Comparison of ENCODE assay signal across 1 cellular context in the genomic region with DNA sequence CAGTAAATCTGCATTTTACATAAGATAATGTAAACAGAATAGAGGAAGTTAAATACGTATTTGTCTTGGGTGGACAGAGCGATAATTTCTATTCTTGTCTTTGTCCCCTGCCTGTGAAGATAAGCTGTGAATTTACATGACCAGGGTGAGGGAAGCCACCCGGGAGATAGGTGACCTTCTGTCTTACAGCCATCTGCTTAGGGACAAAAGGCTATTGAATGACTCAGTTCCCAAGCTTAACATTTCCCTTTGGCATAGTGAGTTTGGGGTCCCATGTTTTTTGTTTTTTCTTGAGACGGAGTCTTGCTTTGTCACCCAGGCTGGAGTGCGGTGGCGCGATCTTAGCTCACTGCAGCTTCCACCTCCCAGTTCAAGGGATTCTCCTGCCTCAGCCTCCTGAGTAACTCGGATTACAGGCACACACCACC.
TF ChIP-seq lines count a peak whose summit lies in the region.

No MANE protein-coding gene starts in this region.

TF ChIP-seq in K562, 482 proteins besides CTCF, POLR2A, EP300 and RAD21 (continued from another document and continues in another):
- TF ChIP-seq ZNF253 (CRISPR knock-in tag; conservative IDR thresholded peaks at IDR 0.05) (no peak), MAFF (IDR thresholded peaks at IDR 0.05; ENCODE audit: low read length) (peak; percentile 2; the same call in 1 of the 2 replicates), L3MBTL2 (IDR thresholded peaks at IDR 0.05) (no peak), KLF1 (tag; IDR thresholded peaks at IDR 0.05) (no peak), THRAP3 (IDR thresholded peaks at IDR 0.05; ENCODE audit: borderline replicate concordance) (no peak), ZC3H11A (IDR thresholded peaks at IDR 0.05; ENCODE audit: low read depth, low read length) (no peak), EHMT2 (IDR thresholded peaks at IDR 0.05) (peak; percentile 77), SIN3B (IDR thresholded peaks at IDR 0.05; ENCODE audit: low read depth) (no peak), JUNB (CRISPR knock-in tag; conservative IDR thresholded peaks at IDR 0.05) (no peak), ARNT (IDR thresholded peaks at IDR 0.05) (peak in 1 of 2 experiments; percentile 50; a peak in 1 of 4 replicates), DACH1 (IDR thresholded peaks at IDR 0.05; ENCODE audit: partially characterized antibody) (no peak), PML (IDR thresholded peaks at IDR 0.05; ENCODE audit: low read length) (peak; percentile 90), MED1 (CRISPR knock-in tag; IDR thresholded peaks at IDR 0.05; ENCODE audit: borderline replicate concordance) (no peak), EP400 (IDR thresholded peaks at IDR 0.05) (no peak), ZBED1 (IDR thresholded peaks at IDR 0.05) (no peak; the same call in 1 of the 2 replicates), GABPA (tag; conservative IDR thresholded peaks at IDR 0.05; ENCODE audit: low read depth) (0 out of 2 replicates have a peak, but pooled peaks have one; percentile 31), ZSCAN32 (CRISPR knock-in tag; IDR thresholded peaks at IDR 0.05) (no peak), XRCC4 (IDR thresholded peaks at IDR 0.05; ENCODE audit: extremely low read depth, insufficient read depth, insufficient read length) (no peak), U2AF2 (optimal IDR thresholded peaks at IDR 0.05; ENCODE audit: low read depth, low read length) (no peak), ZNF408 (CRISPR knock-in tag; IDR thresholded peaks at IDR 0.05; ENCODE audit: low read depth) (no peak), CHD2 (IDR thresholded peaks at IDR 0.05; ENCODE audit: low read depth, low read length) (no peak), RBM22 (IDR thresholded peaks at IDR 0.05; ENCODE audit: low read depth, low read length, poor library complexity, severe bottlenecking) (no peak), HMG20B (CRISPR knock-in tag; IDR thresholded peaks at IDR 0.05) (no peak), NCOA1 (IDR thresholded peaks at IDR 0.05; ENCODE audit: low read depth) (peak; percentile 71; the same call in 1 of the 2 replicates), ATF1 (CRISPR knock-in tag; IDR thresholded peaks at IDR 0.05) (no peak), ATF1 (tag; IDR thresholded peaks at IDR 0.05) (peak; percentile 55), PURB (CRISPR knock-in tag; IDR thresholded peaks at IDR 0.05; ENCODE audit: low read depth) (no peak), MTA2 (IDR thresholded peaks at IDR 0.05; ENCODE audit: low read depth) (peak; percentile 87), HDAC1 (IDR thresholded peaks at IDR 0.05) (peak in 1 of 2 experiments; percentile 74; a peak in 1 of 4 replicates), NFIX (CRISPR knock-in tag; IDR thresholded peaks at IDR 0.05; ENCODE audit: low read depth) (no peak), ZNF143 (CRISPR knock-in tag; IDR thresholded peaks at IDR 0.05) (no peak), POLR2G (IDR thresholded peaks at IDR 0.05; ENCODE audit: low read depth, low read length) (no peak), SREBF1 (IDR thresholded peaks at IDR 0.05; ENCODE audit: borderline replicate concordance, low read depth, low read length) (no peak), HSF4 (CRISPR knock-in tag; IDR thresholded peaks at IDR 0.05; ENCODE audit: borderline replicate concordance) (no peak), SP1 (CRISPR knock-in tag; IDR thresholded peaks at IDR 0.05) (no peak), RBM25 (IDR thresholded peaks at IDR 0.05; ENCODE audit: low read depth, low read length, severe bottlenecking) (no peak)
- TF ChIP-seq, protein P1, sequence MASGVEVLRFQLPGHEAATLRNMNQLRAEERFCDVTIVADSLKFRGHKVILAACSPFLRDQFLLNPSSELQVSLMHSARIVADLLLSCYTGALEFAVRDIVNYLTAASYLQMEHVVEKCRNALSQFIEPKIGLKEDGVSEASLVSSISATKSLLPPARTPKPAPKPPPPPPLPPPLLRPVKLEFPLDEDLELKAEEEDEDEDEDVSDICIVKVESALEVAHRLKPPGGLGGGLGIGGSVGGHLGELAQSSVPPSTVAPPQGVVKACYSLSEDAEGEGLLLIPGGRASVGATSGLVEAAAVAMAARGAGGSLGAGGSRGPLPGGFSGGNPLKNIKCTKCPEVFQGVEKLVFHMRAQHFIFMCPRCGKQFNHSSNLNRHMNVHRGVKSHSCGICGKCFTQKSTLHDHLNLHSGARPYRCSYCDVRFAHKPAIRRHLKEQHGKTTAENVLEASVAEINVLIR (CRISPR knock-in tag; IDR thresholded peaks at IDR 0.05) = no peak
- TF ChIP-seq, protein P2, sequence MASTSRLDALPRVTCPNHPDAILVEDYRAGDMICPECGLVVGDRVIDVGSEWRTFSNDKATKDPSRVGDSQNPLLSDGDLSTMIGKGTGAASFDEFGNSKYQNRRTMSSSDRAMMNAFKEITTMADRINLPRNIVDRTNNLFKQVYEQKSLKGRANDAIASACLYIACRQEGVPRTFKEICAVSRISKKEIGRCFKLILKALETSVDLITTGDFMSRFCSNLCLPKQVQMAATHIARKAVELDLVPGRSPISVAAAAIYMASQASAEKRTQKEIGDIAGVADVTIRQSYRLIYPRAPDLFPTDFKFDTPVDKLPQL (IDR thresholded peaks at IDR 0.05; ENCODE audit: extremely low read depth, insufficient read length) = no peak
- TF ChIP-seq, protein P3, sequence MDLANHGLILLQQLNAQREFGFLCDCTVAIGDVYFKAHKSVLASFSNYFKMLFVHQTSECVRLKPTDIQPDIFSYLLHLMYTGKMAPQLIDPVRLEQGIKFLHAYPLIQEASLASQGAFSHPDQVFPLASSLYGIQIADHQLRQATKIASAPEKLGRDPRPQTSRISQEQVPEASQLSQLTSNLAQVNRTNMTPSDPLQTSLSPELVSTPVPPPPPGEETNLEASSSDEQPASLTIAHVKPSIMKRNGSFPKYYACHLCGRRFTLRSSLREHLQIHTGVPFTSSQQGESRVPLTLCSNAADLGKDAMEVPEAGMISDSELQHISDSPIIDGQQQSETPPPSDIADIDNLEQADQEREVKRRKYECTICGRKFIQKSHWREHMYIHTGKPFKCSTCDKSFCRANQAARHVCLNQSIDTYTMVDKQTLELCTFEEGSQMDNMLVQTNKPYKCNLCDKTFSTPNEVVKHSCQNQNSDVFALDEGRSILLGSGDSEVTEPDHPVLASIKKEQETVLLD (IDR thresholded peaks at IDR 0.05) = no peak
- TF ChIP-seq, protein P4, sequence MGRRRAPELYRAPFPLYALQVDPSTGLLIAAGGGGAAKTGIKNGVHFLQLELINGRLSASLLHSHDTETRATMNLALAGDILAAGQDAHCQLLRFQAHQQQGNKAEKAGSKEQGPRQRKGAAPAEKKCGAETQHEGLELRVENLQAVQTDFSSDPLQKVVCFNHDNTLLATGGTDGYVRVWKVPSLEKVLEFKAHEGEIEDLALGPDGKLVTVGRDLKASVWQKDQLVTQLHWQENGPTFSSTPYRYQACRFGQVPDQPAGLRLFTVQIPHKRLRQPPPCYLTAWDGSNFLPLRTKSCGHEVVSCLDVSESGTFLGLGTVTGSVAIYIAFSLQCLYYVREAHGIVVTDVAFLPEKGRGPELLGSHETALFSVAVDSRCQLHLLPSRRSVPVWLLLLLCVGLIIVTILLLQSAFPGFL (CRISPR knock-in tag; IDR thresholded peaks at IDR 0.05) = no peak
- TF ChIP-seq, protein P5, sequence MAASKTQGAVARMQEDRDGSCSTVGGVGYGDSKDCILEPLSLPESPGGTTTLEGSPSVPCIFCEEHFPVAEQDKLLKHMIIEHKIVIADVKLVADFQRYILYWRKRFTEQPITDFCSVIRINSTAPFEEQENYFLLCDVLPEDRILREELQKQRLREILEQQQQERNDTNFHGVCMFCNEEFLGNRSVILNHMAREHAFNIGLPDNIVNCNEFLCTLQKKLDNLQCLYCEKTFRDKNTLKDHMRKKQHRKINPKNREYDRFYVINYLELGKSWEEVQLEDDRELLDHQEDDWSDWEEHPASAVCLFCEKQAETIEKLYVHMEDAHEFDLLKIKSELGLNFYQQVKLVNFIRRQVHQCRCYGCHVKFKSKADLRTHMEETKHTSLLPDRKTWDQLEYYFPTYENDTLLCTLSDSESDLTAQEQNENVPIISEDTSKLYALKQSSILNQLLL (CRISPR knock-in tag; IDR thresholded peaks at IDR 0.05; ENCODE audit: borderline replicate concordance) = no peak
- TF ChIP-seq, protein P6, sequence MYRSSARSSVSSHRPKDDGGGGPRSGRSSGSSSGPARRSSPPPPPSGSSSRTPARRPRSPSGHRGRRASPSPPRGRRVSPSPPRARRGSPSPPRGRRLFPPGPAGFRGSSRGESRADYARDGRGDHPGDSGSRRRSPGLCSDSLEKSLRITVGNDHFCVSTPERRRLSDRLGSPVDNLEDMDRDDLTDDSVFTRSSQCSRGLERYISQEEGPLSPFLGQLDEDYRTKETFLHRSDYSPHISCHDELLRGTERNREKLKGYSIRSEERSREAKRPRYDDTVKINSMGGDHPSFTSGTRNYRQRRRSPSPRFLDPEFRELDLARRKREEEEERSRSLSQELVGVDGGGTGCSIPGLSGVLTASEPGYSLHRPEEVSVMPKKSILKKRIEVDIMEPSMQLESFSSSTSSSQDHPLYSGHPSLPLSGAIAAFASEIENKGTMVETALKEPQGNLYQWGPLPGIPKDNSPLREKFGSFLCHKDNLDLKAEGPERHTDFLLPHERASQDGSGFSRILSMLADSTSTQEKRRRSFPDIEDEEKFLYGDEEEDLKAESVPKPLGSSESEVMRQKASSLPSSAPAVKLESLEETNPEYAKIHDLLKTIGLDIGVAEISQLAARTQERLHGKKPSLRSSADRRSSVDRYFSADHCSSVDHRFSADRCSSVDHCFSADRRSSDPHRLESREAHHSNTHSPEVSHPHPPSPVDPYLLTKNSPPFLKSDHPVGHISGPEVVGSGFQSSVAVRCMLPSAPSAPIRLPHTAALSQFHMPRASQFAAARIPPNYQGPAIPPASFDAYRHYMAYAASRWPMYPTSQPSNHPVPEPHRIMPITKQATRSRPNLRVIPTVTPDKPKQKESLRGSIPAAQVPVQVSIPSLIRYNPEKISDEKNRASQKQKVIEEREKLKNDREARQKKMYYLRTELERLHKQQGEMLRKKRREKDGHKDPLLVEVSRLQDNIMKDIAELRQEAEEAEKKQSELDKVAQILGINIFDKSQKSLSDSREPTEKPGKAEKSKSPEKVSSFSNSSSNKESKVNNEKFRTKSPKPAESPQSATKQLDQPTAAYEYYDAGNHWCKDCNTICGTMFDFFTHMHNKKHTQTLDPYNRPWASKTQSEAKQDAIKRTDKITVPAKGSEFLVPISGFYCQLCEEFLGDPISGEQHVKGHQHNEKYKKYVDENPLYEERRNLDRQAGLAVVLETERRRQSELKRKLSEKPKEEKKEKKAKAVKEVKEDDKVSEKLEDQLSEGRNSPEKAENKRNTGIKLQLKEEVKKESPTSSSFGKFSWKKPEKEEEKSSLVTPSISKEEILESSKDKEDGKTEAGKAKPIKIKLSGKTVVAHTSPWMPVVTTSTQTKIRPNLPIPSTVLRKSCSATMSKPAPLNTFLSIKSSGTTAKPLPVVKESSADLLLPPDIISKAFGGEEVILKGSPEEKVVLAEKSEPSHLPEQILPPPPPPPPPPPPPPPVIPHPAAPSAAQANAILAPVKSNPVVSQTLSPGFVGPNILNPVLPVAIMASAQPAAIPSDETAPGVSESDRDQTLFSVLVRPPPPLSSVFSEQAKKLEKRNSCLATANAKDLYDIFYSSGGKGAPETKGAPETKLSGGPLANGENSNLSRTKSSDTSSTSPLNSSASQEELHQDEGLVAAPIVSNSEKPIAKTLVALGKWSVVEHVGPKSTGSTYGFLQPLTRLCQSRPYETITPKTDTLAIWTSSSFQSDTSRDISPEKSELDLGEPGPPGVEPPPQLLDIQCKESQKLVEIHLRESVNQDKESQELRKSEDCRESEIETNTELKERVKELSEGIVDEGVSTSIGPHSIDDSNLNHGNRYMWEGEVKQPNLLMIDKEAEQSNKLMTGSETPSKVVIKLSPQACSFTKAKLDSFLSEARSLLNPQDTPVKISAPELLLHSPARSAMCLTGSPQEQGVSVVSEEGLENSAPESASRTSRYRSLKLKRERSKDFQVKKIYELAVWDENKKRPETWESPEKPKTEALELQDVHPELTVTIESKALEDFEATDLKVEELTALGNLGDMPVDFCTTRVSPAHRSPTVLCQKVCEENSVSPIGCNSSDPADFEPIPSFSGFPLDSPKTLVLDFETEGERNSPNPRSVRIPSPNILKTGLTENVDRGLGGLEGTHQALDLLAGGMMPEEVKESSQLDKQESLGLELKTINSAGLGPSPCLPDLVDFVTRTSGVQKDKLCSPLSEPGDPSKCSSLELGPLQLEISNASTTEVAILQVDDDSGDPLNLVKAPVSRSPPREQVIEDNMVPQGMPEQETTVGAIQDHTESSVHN (IDR thresholded peaks at IDR 0.05; ENCODE audit: borderline replicate concordance in 1 of 2, low read depth in 1 of 2) = no peak
- TF ChIP-seq, protein P7, sequence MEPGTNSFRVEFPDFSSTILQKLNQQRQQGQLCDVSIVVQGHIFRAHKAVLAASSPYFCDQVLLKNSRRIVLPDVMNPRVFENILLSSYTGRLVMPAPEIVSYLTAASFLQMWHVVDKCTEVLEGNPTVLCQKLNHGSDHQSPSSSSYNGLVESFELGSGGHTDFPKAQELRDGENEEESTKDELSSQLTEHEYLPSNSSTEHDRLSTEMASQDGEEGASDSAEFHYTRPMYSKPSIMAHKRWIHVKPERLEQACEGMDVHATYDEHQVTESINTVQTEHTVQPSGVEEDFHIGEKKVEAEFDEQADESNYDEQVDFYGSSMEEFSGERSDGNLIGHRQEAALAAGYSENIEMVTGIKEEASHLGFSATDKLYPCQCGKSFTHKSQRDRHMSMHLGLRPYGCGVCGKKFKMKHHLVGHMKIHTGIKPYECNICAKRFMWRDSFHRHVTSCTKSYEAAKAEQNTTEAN (CRISPR knock-in tag; IDR thresholded peaks at IDR 0.05) = no peak
- TF ChIP-seq, protein P8, sequence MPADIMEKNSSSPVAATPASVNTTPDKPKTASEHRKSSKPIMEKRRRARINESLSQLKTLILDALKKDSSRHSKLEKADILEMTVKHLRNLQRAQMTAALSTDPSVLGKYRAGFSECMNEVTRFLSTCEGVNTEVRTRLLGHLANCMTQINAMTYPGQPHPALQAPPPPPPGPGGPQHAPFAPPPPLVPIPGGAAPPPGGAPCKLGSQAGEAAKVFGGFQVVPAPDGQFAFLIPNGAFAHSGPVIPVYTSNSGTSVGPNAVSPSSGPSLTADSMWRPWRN (IDR thresholded peaks at IDR 0.05; ENCODE audit: low read depth) = no peak; the same call in 1 of the 2 replicates
- TF ChIP-seq, protein P9, sequence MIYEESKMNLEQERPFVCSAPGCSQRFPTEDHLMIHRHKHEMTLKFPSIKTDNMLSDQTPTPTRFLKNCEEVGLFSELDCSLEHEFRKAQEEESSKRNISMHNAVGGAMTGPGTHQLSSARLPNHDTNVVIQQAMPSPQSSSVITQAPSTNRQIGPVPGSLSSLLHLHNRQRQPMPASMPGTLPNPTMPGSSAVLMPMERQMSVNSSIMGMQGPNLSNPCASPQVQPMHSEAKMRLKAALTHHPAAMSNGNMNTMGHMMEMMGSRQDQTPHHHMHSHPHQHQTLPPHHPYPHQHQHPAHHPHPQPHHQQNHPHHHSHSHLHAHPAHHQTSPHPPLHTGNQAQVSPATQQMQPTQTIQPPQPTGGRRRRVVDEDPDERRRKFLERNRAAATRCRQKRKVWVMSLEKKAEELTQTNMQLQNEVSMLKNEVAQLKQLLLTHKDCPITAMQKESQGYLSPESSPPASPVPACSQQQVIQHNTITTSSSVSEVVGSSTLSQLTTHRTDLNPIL (CRISPR knock-in tag; IDR thresholded peaks at IDR 0.05) = no peak
- TF ChIP-seq, protein P10, sequence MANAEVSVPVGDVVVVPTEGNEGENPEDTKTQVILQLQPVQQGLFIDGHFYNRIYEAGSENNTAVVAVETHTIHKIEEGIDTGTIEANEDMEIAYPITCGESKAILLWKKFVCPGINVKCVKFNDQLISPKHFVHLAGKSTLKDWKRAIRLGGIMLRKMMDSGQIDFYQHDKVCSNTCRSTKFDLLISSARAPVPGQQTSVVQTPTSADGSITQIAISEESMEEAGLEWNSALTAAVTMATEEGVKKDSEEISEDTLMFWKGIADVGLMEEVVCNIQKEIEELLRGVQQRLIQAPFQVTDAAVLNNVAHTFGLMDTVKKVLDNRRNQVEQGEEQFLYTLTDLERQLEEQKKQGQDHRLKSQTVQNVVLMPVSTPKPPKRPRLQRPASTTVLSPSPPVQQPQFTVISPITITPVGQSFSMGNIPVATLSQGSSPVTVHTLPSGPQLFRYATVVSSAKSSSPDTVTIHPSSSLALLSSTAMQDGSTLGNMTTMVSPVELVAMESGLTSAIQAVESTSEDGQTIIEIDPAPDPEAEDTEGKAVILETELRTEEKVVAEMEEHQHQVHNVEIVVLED (CRISPR knock-in tag; IDR thresholded peaks at IDR 0.05) = no peak
